8 cellular contexts compared by ENCODE assay signal in the genomic region with DNA sequence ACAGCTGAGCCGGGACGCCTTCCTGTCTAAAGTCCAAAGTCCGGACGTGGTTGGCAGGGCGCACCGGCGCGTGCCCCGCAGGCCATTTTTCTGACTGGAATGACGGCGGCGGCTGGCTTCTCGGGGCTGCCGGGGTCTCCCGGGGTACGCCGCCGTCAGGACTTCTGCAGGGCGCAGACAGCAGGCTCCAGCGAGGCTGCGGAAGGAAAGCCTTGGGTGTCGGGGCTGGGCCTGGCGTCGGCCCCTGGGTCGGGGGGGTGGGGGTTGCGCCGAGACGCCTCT. TPM values are rescaled to one million over a fixed set of nuclear protein-coding genes. Genes with fewer than 3 reads are reported as not detected.
DNase-seq lines count a peak whose midpoint lies in the region; ATAC-seq, FAIRE-seq and TF ChIP-seq lines count a peak whose summit lies in the region.

No MANE protein-coding gene starts in this region.

- peaks cover 3% of the 10 kb centered on the region; the same call in 1 of the 2 replicates for H3K9me3 ChIP-seq in iPS-20b (ENCODE audit: insufficient read depth, low read depth, low read length)

- FAIRE-seq in urothelium cell line (lab: Jason Lieb, UNC), result no peak

- H3K9ac ChIP-seq in KMS-11, result peak overlapping the region; percentile 83
- H3K9ac ChIP-seq in iPS-20b (ENCODE audit: low read depth, low read length), result peak overlapping the region; percentile 79

- no peak for TF ChIP-seq CTCF in KMS-11 (conservative IDR thresholded peaks at IDR 0.05; ENCODE audit: low read depth, low read length)

- peak; percentile 13 for TF ChIP-seq POLR2A in GM10847 (IDR thresholded peaks at IDR 0.05; ENCODE audit: extremely low read depth, insufficient read length)

- H4K20me1 ChIP-seq in KMS-11 (ENCODE audit: insufficient read depth), result no peaks in the 10 kb centered on the region

- peak; percentile 59 for DNase-seq in stimulated activated CD8-positive, alpha-beta memory T cell treated with anti-CD3 and anti-CD28 coated beads, Interleukin-4, amount 100 ng/mL, for 48 hours
- no peak for DNase-seq in urothelium cell line (ENCODE audit: low spot score)
- DNase-seq in mesenteric fat pad (ENCODE audit: low spot score), result no peak

- H3K27me3 ChIP-seq in KMS-11 (ENCODE audit: insufficient read depth, low read depth) (no peaks in the 10 kb centered on the region), iPS-20b (ENCODE audit: insufficient read depth, low read length) (peaks cover 14% of the 10 kb centered on the region)

- H3K4me3 ChIP-seq in KMS-11 (IDR thresholded peaks at IDR 0.05; ENCODE audit: insufficient read depth, low read depth, low read length) (no peak overlapping the region), iPS-20b (ENCODE audit: low read length) (peak overlapping the region; percentile 82)

- H2AFZ ChIP-seq in KMS-11 (ENCODE audit: low read depth), result peak overlapping the region; percentile 47

- H3K27ac ChIP-seq in KMS-11 (peak overlapping the region; percentile 92), angular gyrus (ENCODE audit: low read depth, low read length) (peak overlapping the region; percentile 98), iPS-20b (ENCODE audit: low read length) (peak overlapping the region; percentile 44)

- peaks cover 45% of the 10 kb centered on the region for H3K79me2 ChIP-seq in KMS-11 (ENCODE audit: insufficient read depth, low read depth)

- H3K4me2 ChIP-seq in KMS-11, result peak overlapping the region; percentile 80; the same call in 1 of the 2 replicates

- H3K36me3 ChIP-seq in KMS-11 (ENCODE audit: insufficient read depth) (no peaks in the 10 kb centered on the region), iPS-20b (ENCODE audit: insufficient read depth, low read depth, low read length) (no peaks in the 10 kb centered on the region)

- H3K4me1 ChIP-seq in KMS-11 (ENCODE audit: low read depth, poor library complexity, severe bottlenecking) (peaks cover 41% of the 10 kb centered on the region), iPS-20b (ENCODE audit: insufficient read depth, low read length) (peaks cover 8% of the 10 kb centered on the region; the same call in 1 of the 2 replicates)

- ATAC-seq in GM21717 (IDR thresholded peaks at IDR 0.05; ENCODE audit: unreplicated experiment), result peak; percentile 39

RNA-seq across cellular contexts. Expression of a gene that starts 32.8 kb away (rescaled TPM):
- total RNA-seq in mesenteric fat pad, result 16.8 TPM

Comparison
In these comparisons a context has a peak if more than half of its experiments do, and no peak if none do; other contexts are left out.
1. H3K27ac ChIP-seq: peak in every context shown above with its lines; median percentile 98 in angular gyrus; 92 in KMS-11; 44 in iPS-20b.